In the genomic region with DNA sequence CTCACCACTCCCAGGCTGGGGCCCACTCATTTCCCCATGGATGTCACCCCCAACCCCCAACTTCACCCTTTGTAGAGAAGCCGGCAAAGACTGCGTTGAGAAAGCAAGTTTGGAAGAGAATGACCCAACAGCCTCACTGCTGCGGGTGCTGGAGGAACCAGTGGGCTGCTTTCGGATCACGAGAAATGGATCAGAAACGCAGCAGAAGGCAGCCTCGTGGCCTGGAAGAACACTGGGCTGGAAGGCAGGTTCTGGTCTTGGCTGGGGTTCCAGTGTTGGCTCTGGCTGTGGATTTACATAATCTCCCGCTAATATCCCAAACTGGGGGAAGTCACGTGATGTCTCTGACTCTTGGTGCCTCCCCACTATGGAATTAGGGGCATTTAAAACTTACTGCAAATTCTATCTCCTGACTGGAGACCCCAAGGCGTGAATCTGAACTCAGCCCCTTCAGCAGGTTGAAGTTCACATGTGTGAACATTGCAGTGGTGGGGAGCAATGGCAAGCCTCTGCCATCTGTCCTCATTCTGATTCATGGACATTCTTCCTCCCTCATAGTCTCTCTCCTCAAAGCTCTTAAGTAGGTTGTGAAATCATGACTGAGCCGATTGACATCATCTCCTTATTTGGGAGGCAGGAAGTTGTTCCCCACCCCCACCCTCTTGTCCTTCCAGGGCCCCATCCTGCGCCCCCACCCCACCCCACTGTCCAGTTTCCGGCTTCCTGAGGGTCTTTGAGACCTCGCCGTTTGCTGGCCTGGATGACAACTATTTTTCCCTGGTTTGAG, we compare ENCODE assay signal across 13 cellular contexts. TPM values are rescaled to one million over a fixed set of nuclear protein-coding genes. Genes with fewer than 3 reads are reported as not detected.
DNase-seq lines count a peak whose midpoint lies in the region; ATAC-seq, FAIRE-seq and TF ChIP-seq lines count a peak whose summit lies in the region.
"Had no signal": no experiment of that assay in that cellular context is flagged by ENCODE, and none has a peak within 500 bp of the region (broad histone marks: within the 10 kb centered on the region; RNA-seq: fewer than 3 reads in every experiment).

No MANE protein-coding gene starts in this region.

- peak; percentile 56 for DNase-seq in KBM-7
- peak; percentile 87 for DNase-seq in bronchial epithelial cell (ENCODE audit: low read depth)
- DNase-seq in kidney epithelial cell (ENCODE audit: low read depth): peak; percentile 26
- DNase-seq in GM19240 (ENCODE audit: insufficient read length, low spot score): no peak
- no peak for DNase-seq in MG63
- DNase-seq in NCI-H1105 (lab: John Stamatoyannopoulos, UW): no peak
- DNase-seq: amniotic stem cell, Kasumi-1, kidney glomerular epithelial cell had no signal

- H3K27ac ChIP-seq in subcutaneous abdominal adipose tissue (ENCODE audit: low read depth, low read length): peak overlapping the region; percentile 92

- H3K4me3 ChIP-seq in bronchial epithelial cell (ENCODE audit: low read depth, low read length) (no peak overlapping the region), kidney epithelial cell (ENCODE audit: low read depth, low read length) (no peak overlapping the region), subcutaneous abdominal adipose tissue (ENCODE audit: low read depth in 1 of 5, low read length in 5 of 5) (peak overlapping the region in 2 of 5 donors; percentile 12 to 24), MG63 (no peak overlapping the region)

- in situ Hi-C loops in KBM-7 (cut with MboI; ENCODE audit: low pct_unique_long_range_greater_than_20kb, low sequenced_read_pairs): no loop called here

- TF ChIP-seq CTCF in bronchial epithelial cell (IDR thresholded peaks at IDR 0.05; ENCODE audit: insufficient read depth, low read length, severe bottlenecking): no peak
- TF ChIP-seq CTCF in kidney epithelial cell (IDR thresholded peaks at IDR 0.05; ENCODE audit: insufficient read depth, low read length, poor library complexity, severe bottlenecking): no peak

- H3K27me3 ChIP-seq in bronchial epithelial cell (ENCODE audit: control insufficient read depth, insufficient read depth, low read length) (no peaks in the 10 kb centered on the region), kidney epithelial cell (ENCODE audit: control insufficient read depth, insufficient read depth, low read length) (no peaks in the 10 kb centered on the region), subcutaneous abdominal adipose tissue (ENCODE audit: control insufficient read depth in 5 of 5, insufficient read depth in 4 of 5, low read length in 5 of 5) (no peaks in the 10 kb centered on the region), MG63 (no peaks in the 10 kb centered on the region)

- H3K9me3 ChIP-seq in subcutaneous abdominal adipose tissue (ENCODE audit: control insufficient read depth in 5 of 5, low read length in 5 of 5) (peaks cover 0 to 18% (median 12%) of the 10 kb centered on the region in 5 donors), MG63 (no peaks in the 10 kb centered on the region; the same call in 1 of the 2 replicates)

- ATAC-seq in HG03196 (IDR thresholded peaks at IDR 0.05; ENCODE audit: unreplicated experiment): no peak
- ATAC-seq: HCT116 had no signal

- FAIRE-seq in bronchial epithelial cell (lab: Jason Lieb, UNC): peak; percentile 62

- H3K36me3 ChIP-seq in bronchial epithelial cell (ENCODE audit: control insufficient read depth, insufficient read depth, low read length) (no peaks in the 10 kb centered on the region), kidney epithelial cell (ENCODE audit: control insufficient read depth, insufficient read depth, low read length) (no peaks in the 10 kb centered on the region), subcutaneous abdominal adipose tissue (ENCODE audit: control insufficient read depth in 5 of 5, insufficient read depth in 5 of 5, low read length in 5 of 5) (no peaks in the 10 kb centered on the region), MG63 (no peaks in the 10 kb centered on the region)

- H3K9ac ChIP-seq in subcutaneous abdominal adipose tissue (ENCODE audit: low read length in 5 of 5): peak overlapping the region in 4 of 5 donors; percentile 46 to 66 (median 50)

- H3K4me1 ChIP-seq in subcutaneous abdominal adipose tissue (ENCODE audit: control insufficient read depth in 5 of 5, insufficient read depth in 5 of 5, low read length in 5 of 5): peaks cover 7 to 51% (median 45%) of the 10 kb centered on the region in 5 donors

RNA-seq across cellular contexts. Expression of gene TIMP3, which starts 37.0 kb away (rescaled TPM):
- total RNA-seq in bronchial epithelial cell: 52.2 and 71.1 TPM in 2 replicates
- 44.2 and 45.6 TPM in 2 replicates for total RNA-seq in kidney epithelial cell
- total RNA-seq in MG63 (2014; rRNA removed; shearing (Covaris generic); ENCODE audit: low replicate concordance): 63.3 and 67.5 TPM in 2 replicates
- total RNA-seq: T-helper 1 cell treated with Interleukin-12 subunit alpha and Interleukin-12 subunit beta and Interleukin-4 antibody, amounts not matched to agents 30 ng/mL and 1 ng/mL, for 36 hours had no signal

Comparison
In these comparisons a context has a peak if more than half of its experiments do, and no peak if none do; other contexts are left out.
1. DNase-seq: peak in KBM-7 (single experiment), bronchial epithelial cell (single experiment) and kidney epithelial cell (single experiment); none in GM19240 (single experiment), MG63 (single experiment) and NCI-H1105 (single experiment).